In the genomic region with DNA sequence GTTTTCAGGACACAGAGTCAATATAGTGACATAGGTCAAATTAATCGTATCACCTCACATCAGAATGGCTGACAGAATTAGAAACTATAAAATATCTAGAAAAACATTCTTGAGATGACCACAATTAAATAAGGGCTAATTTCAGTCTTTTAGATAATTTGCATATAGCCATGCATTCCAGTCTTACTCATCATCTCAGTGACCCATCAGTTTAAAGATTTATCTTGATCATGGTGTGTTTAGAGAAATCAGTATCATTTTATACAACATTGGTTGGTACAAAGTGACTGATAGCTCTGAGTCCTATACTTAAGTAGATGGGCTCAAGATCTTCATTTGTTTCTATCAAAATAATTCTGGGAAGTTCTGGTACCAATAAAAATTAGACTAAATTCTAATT, we compare ENCODE assay signal across 16 cellular contexts.
DNase-seq lines count a peak whose midpoint lies in the region; TF ChIP-seq lines count a peak whose summit lies in the region.
"Had no signal": no experiment of that assay in that cellular context is flagged by ENCODE, and none has a peak within 500 bp of the region (broad histone marks: within the 10 kb centered on the region; RNA-seq: fewer than 3 reads in every experiment).

No MANE protein-coding gene starts in this region.

- no peaks in the 10 kb centered on the region for H3K36me3 Mint-ChIP-seq in activated CD4-positive, alpha-beta T cell treated with anti-CD3 and anti-CD28 coated beads, Interleukin-2, amount 10 ng/mL, durations not matched to agents 7 days and 5 days (ENCODE audit: low read depth)
- H3K36me3 Mint-ChIP-seq in activated CD4-positive, alpha-beta memory T cell treated with anti-CD3 and anti-CD28 coated beads, Interleukin-2, amount 10 ng/mL, durations not matched to agents 7 days and 5 days (ENCODE audit: low read depth) = peaks cover 3% of the 10 kb centered on the region
- H3K36me3 Mint-ChIP-seq: CD14-positive monocyte had no signal

- no peak overlapping the region for H3K9ac ChIP-seq in fibroblast of lung (ENCODE audit: insufficient read depth, low read length)

- no peak overlapping the region for H3K4me3 Mint-ChIP-seq in activated CD4-positive, alpha-beta T cell treated with anti-CD3 and anti-CD28 coated beads, Interleukin-2, amount 10 ng/mL, durations not matched to agents 7 days and 5 days
- H3K4me3 Mint-ChIP-seq in activated CD4-positive, alpha-beta memory T cell treated with anti-CD3 and anti-CD28 coated beads, Interleukin-2, amount 10 ng/mL, durations not matched to agents 7 days and 5 days = no peak overlapping the region

- no peaks in the 10 kb centered on the region for H3K27me3 ChIP-seq in ACC112 (ENCODE audit: insufficient read depth, low read length)
- H3K27me3 ChIP-seq in fibroblast of lung (ENCODE audit: control insufficient read depth, insufficient read depth, low read length) = no peaks in the 10 kb centered on the region

- POLR2A ChIA-PET in activated CD4-positive, alpha-beta T cell treated with anti-CD3 and anti-CD28 coated beads, Interleukin-2, amount 10 ng/mL, durations not matched to agents 7 days and 5 days (lab: Charles Lee) = no interaction called here
- POLR2A ChIA-PET in activated CD4-positive, alpha-beta memory T cell treated with anti-CD3 and anti-CD28 coated beads, Interleukin-2, amount 10 ng/mL, durations not matched to agents 7 days and 5 days (lab: Charles Lee) = no interaction called here

- no peaks in the 10 kb centered on the region for H4K20me1 ChIP-seq in fibroblast of lung (ENCODE audit: control insufficient read depth, extremely low read depth, insufficient read depth, low read length)

- no peak overlapping the region for H3K27ac Mint-ChIP-seq in activated CD4-positive, alpha-beta T cell treated with anti-CD3 and anti-CD28 coated beads, Interleukin-2, amount 10 ng/mL, durations not matched to agents 7 days and 5 days
- no peak overlapping the region for H3K27ac Mint-ChIP-seq in activated CD4-positive, alpha-beta memory T cell treated with anti-CD3 and anti-CD28 coated beads, Interleukin-2, amount 10 ng/mL, durations not matched to agents 7 days and 5 days
- H3K27ac Mint-ChIP-seq: CD14-positive monocyte had no signal

- TF ChIP-seq CTCF in fibroblast of lung (conservative IDR thresholded peaks at IDR 0.05 in 1 of 2, IDR thresholded peaks at IDR 0.05 in 1 of 2; ENCODE audit: low read depth in 1 of 2, low read length in 2 of 2) = no peak

- peak; percentile 38 for DNase-seq in HCEC 1CT
- DNase-seq in RPMI7951 (ENCODE audit: low read depth) = peak; percentile 53
- peak in 1 of 2 donors; percentile 60 for DNase-seq in fibroblast of lung (ENCODE audit: low read depth in 2 of 2)
- DNase-seq in activated CD4-positive, alpha-beta T cell treated with anti-CD3 and anti-CD28 coated beads, Interleukin-2, amount 10 ng/mL, durations not matched to agents 7 days and 5 days = no peak
- DNase-seq in germinal center (ENCODE audit: low spot score) = no peak
- DNase-seq in activated CD4-positive, alpha-beta memory T cell treated with anti-CD3 and anti-CD28 coated beads, Interleukin-2, amount 10 ng/mL, durations not matched to agents 7 days and 5 days = no peak
- DNase-seq in DMS 273 treated with DMSO at 0.1 percent for 48 hours (lab: John Stamatoyannopoulos, UW) = no peak
- DNase-seq: COR-L47, DMS53, GDM1, IMR-90, NCI-H1436 treated with DMSO at 0.1 percent for 48 hours, NCI-H2081, NCI-H524 treated with DMSO at 0.1 percent for 48 hours had no signal

- H3K4me1 Mint-ChIP-seq in activated CD4-positive, alpha-beta T cell treated with anti-CD3 and anti-CD28 coated beads, Interleukin-2, amount 10 ng/mL, durations not matched to agents 7 days and 5 days = peaks cover 26% of the 10 kb centered on the region
- peaks cover 40% of the 10 kb centered on the region for H3K4me1 Mint-ChIP-seq in activated CD4-positive, alpha-beta memory T cell treated with anti-CD3 and anti-CD28 coated beads, Interleukin-2, amount 10 ng/mL, durations not matched to agents 7 days and 5 days

- H2AFZ ChIP-seq in ACC112 (ENCODE audit: low read length, unreplicated experiment) (peak overlapping the region; percentile 93), fibroblast of lung (ENCODE audit: low read length) (no peak overlapping the region)

- no peaks in the 10 kb centered on the region for H3K36me3 ChIP-seq in ACC112 (ENCODE audit: insufficient read depth, low read length)
- no peaks in the 10 kb centered on the region for H3K36me3 ChIP-seq in fibroblast of lung (ENCODE audit: control insufficient read depth, insufficient read depth, low read length)

- H3K9me3 ChIP-seq in fibroblast of lung (ENCODE audit: control insufficient read depth, insufficient read depth, low read depth, low read length) = no peaks in the 10 kb centered on the region

- H3K4me2 ChIP-seq in fibroblast of lung (ENCODE audit: extremely low read depth, insufficient read depth, low read length) = peak overlapping the region; percentile 23

- no peaks in the 10 kb centered on the region for H3K9me3 Mint-ChIP-seq in activated CD4-positive, alpha-beta T cell treated with anti-CD3 and anti-CD28 coated beads, Interleukin-2, amount 10 ng/mL, durations not matched to agents 7 days and 5 days
- no peaks in the 10 kb centered on the region for H3K9me3 Mint-ChIP-seq in activated CD4-positive, alpha-beta memory T cell treated with anti-CD3 and anti-CD28 coated beads, Interleukin-2, amount 10 ng/mL, durations not matched to agents 7 days and 5 days

- H3K27me3 Mint-ChIP-seq in activated CD4-positive, alpha-beta T cell treated with anti-CD3 and anti-CD28 coated beads, Interleukin-2, amount 10 ng/mL, durations not matched to agents 7 days and 5 days = no peaks in the 10 kb centered on the region
- no peaks in the 10 kb centered on the region for H3K27me3 Mint-ChIP-seq in activated CD4-positive, alpha-beta memory T cell treated with anti-CD3 and anti-CD28 coated beads, Interleukin-2, amount 10 ng/mL, durations not matched to agents 7 days and 5 days

- H3K79me2 ChIP-seq in ACC112 (ENCODE audit: control insufficient read depth, insufficient read depth, low read length, unreplicated experiment) (no peaks in the 10 kb centered on the region), fibroblast of lung (ENCODE audit: control insufficient read depth, insufficient read depth, low read length) (no peaks in the 10 kb centered on the region)

- H3K27ac ChIP-seq in ACC112 (ENCODE audit: low read depth, low read length) = no peak overlapping the region
- no peak overlapping the region for H3K27ac ChIP-seq in fibroblast of lung (ENCODE audit: insufficient read depth, low read length)

- peaks cover under 1% of the 10 kb centered on the region for H3K4me1 ChIP-seq in ACC112 (ENCODE audit: control insufficient read depth, insufficient read depth, low read length, unreplicated experiment)
- no peaks in the 10 kb centered on the region for H3K4me1 ChIP-seq in fibroblast of lung (ENCODE audit: control insufficient read depth, extremely low read depth, insufficient read depth, low read length)

- CTCF ChIA-PET in activated CD4-positive, alpha-beta T cell treated with anti-CD3 and anti-CD28 coated beads, Interleukin-2, amount 10 ng/mL, durations not matched to agents 7 days and 5 days (lab: Charles Lee) = no interaction called here
- CTCF ChIA-PET in activated CD4-positive, alpha-beta memory T cell treated with anti-CD3 and anti-CD28 coated beads, Interleukin-2, amount 10 ng/mL, durations not matched to agents 7 days and 5 days (lab: Charles Lee) = no interaction called here

- H3K4me3 ChIP-seq in ACC112 (ENCODE audit: low read depth, low read length) (peak overlapping the region; percentile 65), fibroblast of lung (replicated peaks in 1 of 4; ENCODE audit: control extremely low read depth in 1 of 4, insufficient read depth in 1 of 4, low read depth in 3 of 4, low read length in 4 of 4) (no peak overlapping the region)

Comparison
In these comparisons a context has a peak if more than half of its experiments do, and no peak if none do; other contexts are left out.
1. DNase-seq: peak in HCEC 1CT (single experiment) and RPMI7951 (single experiment); none in activated CD4-positive, alpha-beta T cell treated with anti-CD3 and anti-CD28 coated beads, Interleukin-2, amount 10 ng/mL, durations not matched to agents 7 days and 5 days (single experiment), germinal center (single experiment), activated CD4-positive, alpha-beta memory T cell treated with anti-CD3 and anti-CD28 coated beads, Interleukin-2, amount 10 ng/mL, durations not matched to agents 7 days and 5 days (single experiment) and DMS 273 treated with DMSO at 0.1 percent for 48 hours (single experiment).